In the genomic region with DNA sequence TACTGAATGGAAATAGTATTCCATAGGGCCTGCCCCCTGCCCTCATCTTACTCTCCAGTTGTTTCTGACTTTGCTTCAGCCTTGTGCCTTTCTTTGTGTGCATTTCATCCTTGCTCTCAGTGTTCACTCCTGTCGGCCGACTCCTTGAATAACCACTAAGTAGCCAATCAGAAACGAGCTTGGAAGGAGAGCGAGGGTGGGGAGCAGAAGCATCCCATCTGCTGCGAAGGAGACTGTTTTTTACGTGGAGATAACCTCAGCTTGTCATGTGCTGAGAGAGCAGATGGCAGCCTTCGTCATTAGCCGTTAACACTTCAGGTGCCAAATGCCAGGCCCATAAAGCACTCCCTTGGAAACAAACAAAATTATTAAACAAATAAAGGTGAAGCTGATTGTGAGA, we compare ENCODE assay signal across 13 cellular contexts. TPM values are rescaled to one million over a fixed set of nuclear protein-coding genes. Genes with fewer than 3 reads are reported as not detected.
A peak's percentile ranks its signal among the peaks of the same experiment; 100 is the strongest.
DNase-seq lines count a peak whose midpoint lies in the region; ATAC-seq and TF ChIP-seq lines count a peak whose summit lies in the region.
"Had no signal": no experiment of that assay in that cellular context is flagged by ENCODE, and none has a peak within 500 bp of the region (broad histone marks: within the 10 kb centered on the region; RNA-seq: fewer than 3 reads in every experiment).

No MANE protein-coding gene starts in this region.

- DNase-seq in NCI-H1092 (lab: John Stamatoyannopoulos, UW): peak; percentile 70
- peak; percentile 96 for DNase-seq in NCI-H510A treated with DMSO at 0.1 percent for 48 hours (lab: John Stamatoyannopoulos, UW)
- no peak for DNase-seq in trophoblast cell
- DNase-seq in OCI-LY7 (ENCODE audit: low spot score): no peak
- no peak for DNase-seq in activated T-cell treated with anti-CD3 and anti-CD28 coated beads, Interleukin-2, amount 50 U/mL, for 48 hours
- no peak for DNase-seq in spleen
- DNase-seq: activated CD4-positive, alpha-beta T cell treated with anti-CD3 and anti-CD28 coated beads, Interleukin-2, amount 50 U/mL, for 48 hours; activated effector memory CD4-positive, alpha-beta T cell treated with Interleukin-2 at 50 U/mL for 16 hours; PC-3 had no signal

- no peak for TF ChIP-seq POLR2A in spleen (IDR thresholded peaks at IDR 0.05)

- no TSS peak for BruUV-seq in OCI-LY7 (replicated peaks; lab: Mats Ljungman, UMichigan)

- no peak overlapping the region for H2BK5ac ChIP-seq in trophoblast cell (ENCODE audit: low read depth, low read length, poor library complexity)

- H3K4me2 ChIP-seq in trophoblast cell (ENCODE audit: low read length) (no peak overlapping the region), OCI-LY7 (ENCODE audit: low read length) (no peak overlapping the region)

- H2AFZ ChIP-seq in trophoblast cell (ENCODE audit: insufficient read depth, low read length, poor library complexity) (no peak overlapping the region), OCI-LY7 (ENCODE audit: low read length) (no peak overlapping the region)

- H3K4ac ChIP-seq in trophoblast cell (ENCODE audit: low read depth, low read length): no peak overlapping the region

- no CpG with 5 or more reads among the region's 8 CpGs for WGBS in trophoblast cell (ENCODE audit: extremely low coverage, insufficient coverage, insufficient read length)
- WGBS in spleen, 5 donors: 73 to 83% (median 78%) methylated on average over 8 of the region's 8 CpGs

- POLR2A ChIA-PET in OCI-LY7 (lab: Charles Lee): interaction anchor here (0.7 kb wide), 1 partner anchor 18 kb away, joined by 3 read pairs; no protein-coding TSS in a partner anchor

- intact Hi-C loops in OCI-LY7 (cut with micrococcal nuclease; ENCODE audit: unreplicated experiment): no loop called here
- intact Hi-C loops in spleen (cut with DNase I; ENCODE audit: low total_unique reads): no loop called here

- no peak overlapping the region for H4K8ac ChIP-seq in trophoblast cell (ENCODE audit: low read depth, low read length)

- H3K27ac ChIP-seq in trophoblast cell (ENCODE audit: low read depth, low read length) (no peak overlapping the region), OCI-LY7 (ENCODE audit: low read depth, low read length, poor library complexity, severe bottlenecking) (no peak overlapping the region), spleen (no peak overlapping the region)
- H3K27ac ChIP-seq: right atrium auricular region had no signal

- TF ChIP-seq CTCF in OCI-LY7 (conservative IDR thresholded peaks at IDR 0.05; ENCODE audit: low read length) (no peak), spleen (IDR thresholded peaks at IDR 0.05 in 8 of 11, conservative IDR thresholded peaks at IDR 0.05 in 3 of 11) (no peak)

- H4K91ac ChIP-seq in trophoblast cell (ENCODE audit: low read depth, low read length): no peak overlapping the region

- H3K4me3 ChIP-seq in endocrine pancreas (ENCODE audit: control insufficient read depth, insufficient read depth, low read length) (peak overlapping the region; percentile 36), trophoblast cell (ENCODE audit: low read depth, low read length) (no peak overlapping the region), OCI-LY7 (ENCODE audit: low read depth, low read length, poor library complexity, severe bottlenecking) (no peak overlapping the region), spleen (no peak overlapping the region)
- H3K4me3 ChIP-seq: lung, right atrium auricular region had no signal

- H3K23ac ChIP-seq in trophoblast cell (ENCODE audit: low read length): peak overlapping the region; percentile 22

- H3K79me2 ChIP-seq in trophoblast cell (ENCODE audit: control insufficient read depth, insufficient read depth, low read length, poor library complexity): no peaks in the 10 kb centered on the region
- no peaks in the 10 kb centered on the region for H3K79me2 ChIP-seq in OCI-LY7 (ENCODE audit: insufficient read depth, low read depth, low read length)

- no peaks in the 10 kb centered on the region for H3K9me3 ChIP-seq in endocrine pancreas (ENCODE audit: control insufficient read depth, low read length)
- H3K9me3 ChIP-seq in trophoblast cell (ENCODE audit: insufficient read depth, low read depth, low read length): no peaks in the 10 kb centered on the region
- H3K9me3 ChIP-seq in OCI-LY7 (ENCODE audit: low read length): no peaks in the 10 kb centered on the region
- no peaks in the 10 kb centered on the region for H3K9me3 ChIP-seq in spleen
- H3K9me3 ChIP-seq: right atrium auricular region had no signal

- H2BK12ac ChIP-seq in trophoblast cell (ENCODE audit: low read length): no peak overlapping the region

- no peak overlapping the region for H2AK5ac ChIP-seq in trophoblast cell (ENCODE audit: low read length)

- H3K9me2 ChIP-seq in OCI-LY7 (ENCODE audit: insufficient read depth, low read length): no peaks in the 10 kb centered on the region

- H3K4me1 ChIP-seq in endocrine pancreas (ENCODE audit: control insufficient read depth, insufficient read depth, low read length): peaks cover 15% of the 10 kb centered on the region
- no peaks in the 10 kb centered on the region for H3K4me1 ChIP-seq in trophoblast cell (ENCODE audit: control insufficient read depth in 1 of 2, insufficient read depth in 2 of 2, low read length in 2 of 2)
- H3K4me1 ChIP-seq in OCI-LY7 (ENCODE audit: insufficient read depth, low read length, poor library complexity, severe bottlenecking): no peaks in the 10 kb centered on the region
- peaks cover 0 to 14% (median 2%) of the 10 kb centered on the region in 6 donors for H3K4me1 ChIP-seq in spleen
- H3K4me1 ChIP-seq: right atrium auricular region had no signal

- H3K14ac ChIP-seq in trophoblast cell (ENCODE audit: low read length): no peak overlapping the region

- H3K18ac ChIP-seq in trophoblast cell (ENCODE audit: low read length): no peak overlapping the region

- H3K79me1 ChIP-seq in trophoblast cell (ENCODE audit: low read length): no peaks in the 10 kb centered on the region

- H3K9ac ChIP-seq in endocrine pancreas (ENCODE audit: control insufficient read depth, insufficient read depth, low read length) (no peak overlapping the region), trophoblast cell (ENCODE audit: low read length) (no peak overlapping the region)

- H3K36me3 ChIP-seq in endocrine pancreas (ENCODE audit: control insufficient read depth, insufficient read depth, low read length): no peaks in the 10 kb centered on the region
- peaks cover 11 to 24% of the 10 kb centered on the region in 2 experiments for H3K36me3 ChIP-seq in trophoblast cell (ENCODE audit: control insufficient read depth in 1 of 2, insufficient read depth in 2 of 2, low read length in 2 of 2)
- no peaks in the 10 kb centered on the region for H3K36me3 ChIP-seq in OCI-LY7 (ENCODE audit: insufficient read depth, low read length)
- H3K36me3 ChIP-seq in spleen: peaks cover 0 to 37% (median 7%) of the 10 kb centered on the region in 6 donors

- H3K27me3 ChIP-seq in endocrine pancreas (ENCODE audit: control insufficient read depth, insufficient read depth, low read length) (no peaks in the 10 kb centered on the region), trophoblast cell (ENCODE audit: insufficient read depth, low read length) (no peaks in the 10 kb centered on the region), spleen (replicated peaks in 1 of 7) (no peaks in the 10 kb centered on the region)
- H3K27me3 ChIP-seq: right atrium auricular region had no signal

- ATAC-seq in HG02981 (IDR thresholded peaks at IDR 0.05; ENCODE audit: unreplicated experiment): no peak
- ATAC-seq: PC-3 had no signal

- CTCF ChIA-PET in OCI-LY7 (lab: Charles Lee; ENCODE audit: unreplicated experiment): no interaction called here

- H2BK120ac ChIP-seq in trophoblast cell (ENCODE audit: insufficient read depth, low read length, poor library complexity): no peak overlapping the region

- H4K12ac ChIP-seq in trophoblast cell (ENCODE audit: low read depth, low read length): no peak overlapping the region

- H4K20me1 ChIP-seq in OCI-LY7 (ENCODE audit: insufficient read depth, low read length): no peaks in the 10 kb centered on the region

RNA-seq across cellular contexts. Expression of a gene that starts 45.4 kb away (rescaled TPM):
- 0.04 and 0.08 TPM in 2 replicates for polyA plus RNA-seq in trophoblast cell (2013)
- 0.22 TPM in 1 of 2 replicates, not detected in the other for total RNA-seq in OCI-LY7 (2014; rRNA removed; shearing (Covaris generic))
- total RNA-seq in OCI-LY7 (2022) (0.13 TPM in 1 of 2 replicates, not detected in the other), spleen (under 1 TPM in 4 of 7 donors, not detected in 3; 0.13 to 0.21 (median 0.17) TPM)
- polyA plus RNA-seq in spleen: under 1 TPM; 0.09 to 0.13 (median 0.12) TPM
- total RNA-seq: PC-3, right atrium auricular region had no signal

RNA-seq across cellular contexts. Expression of a gene that starts 49.3 kb away (rescaled TPM):
- polyA plus RNA-seq in trophoblast cell (2013): 79.8 and 92.5 TPM in 2 replicates
- total RNA-seq in OCI-LY7 (2014; rRNA removed; shearing (Covaris generic)): 3.7 and 4.1 TPM in 2 replicates
- total RNA-seq in OCI-LY7 (2022) (20.4 and 22.1 TPM in 2 replicates), spleen (10 to 100 TPM; 26.0 to 75.7 (median 38.5) TPM)
- polyA plus RNA-seq in spleen: 1 to 10 TPM; 4.3 to 7.6 (median 6.0) TPM

RNA-seq across cellular contexts. Expression of a gene that starts 54.1 kb away (rescaled TPM):
- polyA plus RNA-seq in trophoblast cell (2013): 4.6 and 4.8 TPM in 2 replicates
- 11.1 and 12.4 TPM in 2 replicates for total RNA-seq in OCI-LY7 (2014; rRNA removed; shearing (Covaris generic))
- total RNA-seq in OCI-LY7 (2022) (8.9 and 10.2 TPM in 2 replicates), spleen (10 to 100 TPM in 4 of 7 donors, 1 to 10 TPM in 3; 8.1 to 17.9 (median 10.7) TPM)
- 10 to 100 TPM in 2 of 3 donors, 1 to 10 TPM in 1; 7.4 to 17.5 (median 14.7) TPM for polyA plus RNA-seq in spleen

RNA-seq across cellular contexts. Expression of a gene that starts 54.5 kb away (rescaled TPM):
- 0.01 TPM in 2 replicates for polyA plus RNA-seq in trophoblast cell (2013)
- not detected in 2 replicates for total RNA-seq in OCI-LY7 (2014; rRNA removed; shearing (Covaris generic))
- total RNA-seq in OCI-LY7 (2022) (not detected in 2 replicates), spleen (1 to 10 TPM in 6 of 7 donors, under 1 TPM in 1; 0.60 to 3.1 (median 2.0) TPM)
- polyA plus RNA-seq in spleen: under 1 TPM; 0.12 to 0.98 (median 0.61) TPM

Comparison
In these comparisons a context has a peak if more than half of its experiments do, and no peak if none do; other contexts are left out.
1. DNase-seq: peak in NCI-H1092 (single experiment) and NCI-H510A treated with DMSO at 0.1 percent for 48 hours (single experiment); none in trophoblast cell (0 of 2), OCI-LY7 (single experiment), activated T-cell treated with anti-CD3 and anti-CD28 coated beads, Interleukin-2, amount 50 U/mL, for 48 hours (0 of 2) and spleen (single experiment).